15 cellular contexts compared by ENCODE assay signal in the genomic region with DNA sequence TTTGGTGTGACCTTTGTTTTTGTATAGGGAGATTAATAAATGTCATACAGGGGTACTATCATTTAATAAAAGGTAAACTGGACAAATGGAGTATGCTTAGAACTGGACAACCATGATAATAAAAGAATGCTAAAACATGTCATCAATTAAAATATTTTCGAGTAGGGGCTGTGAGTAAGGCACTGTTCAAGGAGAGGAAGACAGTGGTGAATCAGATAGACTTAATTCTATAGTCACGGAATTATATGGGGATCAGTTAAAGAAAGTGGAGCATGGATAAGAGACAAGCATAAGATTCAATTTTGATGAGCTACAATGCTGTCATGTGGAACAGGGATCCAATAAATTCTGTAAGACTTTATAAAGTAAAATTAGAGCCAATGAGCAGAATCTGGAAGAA.
A peak's percentile ranks its signal among the peaks of the same experiment; 100 is the strongest.
DNase-seq lines count a peak whose midpoint lies in the region; ATAC-seq, FAIRE-seq and TF ChIP-seq lines count a peak whose summit lies in the region.
"Had no signal": no experiment of that assay in that cellular context is flagged by ENCODE, and none has a peak within 500 bp of the region (broad histone marks: within the 10 kb centered on the region; RNA-seq: fewer than 3 reads in every experiment).

No MANE protein-coding gene starts in this region.

- no peak for TF ChIP-seq POLR2A in A549 (IDR thresholded peaks at IDR 0.05; ENCODE audit: low read length)

- POLR2A ChIA-PET in A549 (lab: Yijun Ruan, JAX): no interaction called here

- H3K27me3 ChIP-seq in mammary epithelial cell (ENCODE audit: insufficient read depth, low read length): no peaks in the 10 kb centered on the region

- H3K4me1 Mint-ChIP-seq in T-helper 2 cell treated with Interferon-gamma antibody and Interleukin-4, amounts not matched to agents 5 μg/mL and 100 μg/mL, for 36 hours (ENCODE audit: low read depth): no peaks in the 10 kb centered on the region
- H3K4me1 Mint-ChIP-seq: B cell had no signal

- intact Hi-C loops in mammary epithelial cell (cut with micrococcal nuclease): no loop called here

- no peak overlapping the region for H2AFZ ChIP-seq in mammary epithelial cell (ENCODE audit: low read depth, low read length)

- no peak overlapping the region for H3K9ac ChIP-seq in mammary epithelial cell (ENCODE audit: insufficient read depth, low read length)

- CTCF ChIA-PET in A549 (lab: Yijun Ruan, JAX) (interaction anchor here (1.1 kb wide), 1 partner anchor 8 kb away, joined by 3 read pairs; no protein-coding TSS in a partner anchor), mammary epithelial cell (lab: Charles Lee; ENCODE audit: low non-redundant PET) (interaction anchor here (0.9 kb wide), 1 partner anchor 226 kb away, joined by 3 read pairs; no protein-coding TSS in a partner anchor)

- in situ Hi-C loops in mammary epithelial cell (cut with MboI; ENCODE audit: low sequenced_read_pairs in 2 of 2): no loop called here

- DNase-seq in A549 (ENCODE audit: low read depth in 1 of 2, low spot score in 1 of 2) (no peak), ELR (ENCODE audit: low read depth) (peak; percentile 44), fibroblast of mammary gland (ENCODE audit: low read depth) (peak; percentile 48), NCI-H1694 treated with DMSO at 0.1 percent for 48 hours (lab: John Stamatoyannopoulos, UW) (no peak), LoVo (ENCODE audit: low spot score) (no peak), mammary epithelial cell (no peak)
- no peak for DNase-seq in T-helper 2 cell treated with Interferon-gamma antibody and Interleukin-4, amounts not matched to agents 5 μg/mL and 100 μg/mL, for 36 hours (ENCODE audit: low spot score)
- DNase-seq: 8988T; CD4-positive, alpha-beta memory T cell; DMS79; GF-D8; H7 had no signal

- H3K79me2 ChIP-seq in mammary epithelial cell (ENCODE audit: insufficient read depth, low read length): no peaks in the 10 kb centered on the region

- H3K9me3 ChIP-seq in A549: peaks cover 9% of the 10 kb centered on the region
- no peaks in the 10 kb centered on the region for H3K9me3 ChIP-seq in mammary epithelial cell (replicated peaks; ENCODE audit: insufficient read depth, low read length)

- no peak overlapping the region for H3K4me3 Mint-ChIP-seq in T-helper 2 cell treated with Interferon-gamma antibody and Interleukin-4, amounts not matched to agents 5 μg/mL and 100 μg/mL, for 36 hours
- H3K4me3 Mint-ChIP-seq: B cell; CD4-positive, alpha-beta memory T cell had no signal

- H3K36me3 ChIP-seq in mammary epithelial cell (ENCODE audit: insufficient read depth, low read length): no peaks in the 10 kb centered on the region

- no peak for ATAC-seq in A549
- peak; percentile 24; the same call in 2 of the 3 replicates for ATAC-seq in SK-N-SH treated with all-trans-retinoic acid at 6 μM for 48 hours

- peaks cover 39% of the 10 kb centered on the region for H3K4me1 ChIP-seq in A549
- peaks cover 20% of the 10 kb centered on the region for H3K4me1 ChIP-seq in mammary epithelial cell (ENCODE audit: insufficient read depth, low read length)

- no peaks in the 10 kb centered on the region for H3K9me3 Mint-ChIP-seq in T-helper 2 cell treated with Interferon-gamma antibody and Interleukin-4, amounts not matched to agents 5 μg/mL and 100 μg/mL, for 36 hours
- H3K9me3 Mint-ChIP-seq: CD4-positive, alpha-beta memory T cell had no signal

- no peak for TF ChIP-seq RAD21 in A549 (conservative IDR thresholded peaks at IDR 0.05 in 1 of 2, IDR thresholded peaks at IDR 0.05 in 1 of 2)

- BruUV-seq in mammary epithelial cell (replicated peaks; lab: Mats Ljungman, UMichigan): no TSS peak

- dilution Hi-C loops in mammary epithelial cell (cut with HindIII; ENCODE audit: low sequenced_read_pairs): no loop called here

- H3K27me3 Mint-ChIP-seq in T-helper 2 cell treated with Interferon-gamma antibody and Interleukin-4, amounts not matched to agents 5 μg/mL and 100 μg/mL, for 36 hours (ENCODE audit: low read depth): peaks cover 17% of the 10 kb centered on the region

- no peak overlapping the region for H3K27ac ChIP-seq in A549
- no peak overlapping the region for H3K27ac ChIP-seq in mammary epithelial cell (ENCODE audit: insufficient read depth, low read depth, low read length)
- H3K27ac ChIP-seq: C4-2B had no signal

- no peak overlapping the region for H3K27ac Mint-ChIP-seq in T-helper 2 cell treated with Interferon-gamma antibody and Interleukin-4, amounts not matched to agents 5 μg/mL and 100 μg/mL, for 36 hours
- H3K27ac Mint-ChIP-seq: B cell; CD4-positive, alpha-beta memory T cell had no signal

- no peak for TF ChIP-seq CTCF in A549 (IDR thresholded peaks at IDR 0.05)
- no peak for TF ChIP-seq CTCF in fibroblast of mammary gland (conservative IDR thresholded peaks at IDR 0.05; ENCODE audit: control insufficient read depth, insufficient read depth, low read depth, low read length)
- no peak for TF ChIP-seq CTCF in mammary epithelial cell (conservative IDR thresholded peaks at IDR 0.05 in 1 of 2, IDR thresholded peaks at IDR 0.05 in 1 of 2; ENCODE audit: extremely low read depth in 1 of 2, insufficient read depth in 1 of 2, low read depth in 1 of 2, low read length in 2 of 2)

- no peaks in the 10 kb centered on the region for H4K20me1 ChIP-seq in mammary epithelial cell (ENCODE audit: insufficient read depth, low read length)

- no peak for TF ChIP-seq EP300 in A549 (IDR thresholded peaks at IDR 0.05)

- FAIRE-seq in A549 (lab: Jason Lieb, UNC): peak; percentile 18

- H3K4me3 ChIP-seq in A549 (no peak overlapping the region), fibroblast of mammary gland (ENCODE audit: control insufficient read depth, low read depth, low read length) (no peak overlapping the region), mammary epithelial cell (replicated peaks in 1 of 3; ENCODE audit: insufficient read depth in 1 of 3, low read depth in 2 of 3, low read length in 3 of 3) (no peak overlapping the region)

- no peaks in the 10 kb centered on the region for H3K36me3 Mint-ChIP-seq in T-helper 2 cell treated with Interferon-gamma antibody and Interleukin-4, amounts not matched to agents 5 μg/mL and 100 μg/mL, for 36 hours (ENCODE audit: low read depth)
- H3K36me3 Mint-ChIP-seq: CD4-positive, alpha-beta memory T cell had no signal

- H3K4me2 ChIP-seq in A549: no peak overlapping the region
- H3K4me2 ChIP-seq in mammary epithelial cell (ENCODE audit: insufficient read depth, low read depth, low read length): no peak overlapping the region

- WGBS in A549 (ENCODE audit: missing lambda C conversion rate): 53% methylated on average over 2 of the region's 2 CpGs
- 88% methylated on average over 2 of the region's 2 CpGs for WGBS in mammary epithelial cell (ENCODE audit: low coverage, missing lambda C conversion rate)

TF ChIP-seq in A549, 52 proteins besides CTCF, POLR2A, EP300 and RAD21:
- TF ChIP-seq PHF8 (IDR thresholded peaks at IDR 0.05; ENCODE audit: borderline replicate concordance, low read depth): no peak
- TF ChIP-seq, protein P1, sequence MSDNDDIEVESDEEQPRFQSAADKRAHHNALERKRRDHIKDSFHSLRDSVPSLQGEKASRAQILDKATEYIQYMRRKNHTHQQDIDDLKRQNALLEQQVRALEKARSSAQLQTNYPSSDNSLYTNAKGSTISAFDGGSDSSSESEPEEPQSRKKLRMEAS (IDR thresholded peaks at IDR 0.05): no peak
- TF ChIP-seq BHLHE40 (IDR thresholded peaks at IDR 0.05; ENCODE audit: low read depth, low read length): no peak
- no peak for TF ChIP-seq SREBF2 (IDR thresholded peaks at IDR 0.05)
- TF ChIP-seq ZC3H11A (IDR thresholded peaks at IDR 0.05): no peak
- no peak for TF ChIP-seq JUN (IDR thresholded peaks at IDR 0.05)
- TF ChIP-seq, protein P2, sequence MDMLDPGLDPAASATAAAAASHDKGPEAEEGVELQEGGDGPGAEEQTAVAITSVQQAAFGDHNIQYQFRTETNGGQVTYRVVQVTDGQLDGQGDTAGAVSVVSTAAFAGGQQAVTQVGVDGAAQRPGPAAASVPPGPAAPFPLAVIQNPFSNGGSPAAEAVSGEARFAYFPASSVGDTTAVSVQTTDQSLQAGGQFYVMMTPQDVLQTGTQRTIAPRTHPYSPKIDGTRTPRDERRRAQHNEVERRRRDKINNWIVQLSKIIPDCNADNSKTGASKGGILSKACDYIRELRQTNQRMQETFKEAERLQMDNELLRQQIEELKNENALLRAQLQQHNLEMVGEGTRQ (IDR thresholded peaks at IDR 0.05): no peak

TF ChIP-seq in SK-N-SH treated with all-trans-retinoic acid at 6 μM for 48 hours, 23 proteins besides CTCF, POLR2A, EP300 and RAD21:
- TF ChIP-seq GLIS3 (CRISPR knock-in tag; IDR thresholded peaks at IDR 0.05): no peak
- no peak for TF ChIP-seq ZC3H10 (CRISPR knock-in tag; IDR thresholded peaks at IDR 0.05)
- TF ChIP-seq ZFP30 (CRISPR knock-in tag; IDR thresholded peaks at IDR 0.05): no peak
- TF ChIP-seq, protein P3, sequence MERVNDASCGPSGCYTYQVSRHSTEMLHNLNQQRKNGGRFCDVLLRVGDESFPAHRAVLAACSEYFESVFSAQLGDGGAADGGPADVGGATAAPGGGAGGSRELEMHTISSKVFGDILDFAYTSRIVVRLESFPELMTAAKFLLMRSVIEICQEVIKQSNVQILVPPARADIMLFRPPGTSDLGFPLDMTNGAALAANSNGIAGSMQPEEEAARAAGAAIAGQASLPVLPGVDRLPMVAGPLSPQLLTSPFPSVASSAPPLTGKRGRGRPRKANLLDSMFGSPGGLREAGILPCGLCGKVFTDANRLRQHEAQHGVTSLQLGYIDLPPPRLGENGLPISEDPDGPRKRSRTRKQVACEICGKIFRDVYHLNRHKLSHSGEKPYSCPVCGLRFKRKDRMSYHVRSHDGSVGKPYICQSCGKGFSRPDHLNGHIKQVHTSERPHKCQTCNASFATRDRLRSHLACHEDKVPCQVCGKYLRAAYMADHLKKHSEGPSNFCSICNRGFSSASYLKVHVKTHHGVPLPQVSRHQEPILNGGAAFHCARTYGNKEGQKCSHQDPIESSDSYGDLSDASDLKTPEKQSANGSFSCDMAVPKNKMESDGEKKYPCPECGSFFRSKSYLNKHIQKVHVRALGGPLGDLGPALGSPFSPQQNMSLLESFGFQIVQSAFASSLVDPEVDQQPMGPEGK (CRISPR knock-in tag; IDR thresholded peaks at IDR 0.05; ENCODE audit: borderline replicate concordance): no peak
- no peak for TF ChIP-seq TOX (CRISPR knock-in tag; IDR thresholded peaks at IDR 0.05; ENCODE audit: borderline replicate concordance)
- TF ChIP-seq, protein P4, sequence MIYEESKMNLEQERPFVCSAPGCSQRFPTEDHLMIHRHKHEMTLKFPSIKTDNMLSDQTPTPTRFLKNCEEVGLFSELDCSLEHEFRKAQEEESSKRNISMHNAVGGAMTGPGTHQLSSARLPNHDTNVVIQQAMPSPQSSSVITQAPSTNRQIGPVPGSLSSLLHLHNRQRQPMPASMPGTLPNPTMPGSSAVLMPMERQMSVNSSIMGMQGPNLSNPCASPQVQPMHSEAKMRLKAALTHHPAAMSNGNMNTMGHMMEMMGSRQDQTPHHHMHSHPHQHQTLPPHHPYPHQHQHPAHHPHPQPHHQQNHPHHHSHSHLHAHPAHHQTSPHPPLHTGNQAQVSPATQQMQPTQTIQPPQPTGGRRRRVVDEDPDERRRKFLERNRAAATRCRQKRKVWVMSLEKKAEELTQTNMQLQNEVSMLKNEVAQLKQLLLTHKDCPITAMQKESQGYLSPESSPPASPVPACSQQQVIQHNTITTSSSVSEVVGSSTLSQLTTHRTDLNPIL (CRISPR knock-in tag; IDR thresholded peaks at IDR 0.05; ENCODE audit: low read depth): no peak
TF ChIP-seq in SK-N-SH treated with all-trans-retinoic acid at 6 μM for 48 hours: peak in this region for 0.

Comparison
In these comparisons a context has a peak if more than half of its experiments do, and no peak if none do; other contexts are left out.
1. DNase-seq: peak in ELR (single experiment) and fibroblast of mammary gland (single experiment); none in A549 (0 of 2), NCI-H1694 treated with DMSO at 0.1 percent for 48 hours (single experiment), LoVo (single experiment), mammary epithelial cell (single experiment) and T-helper 2 cell treated with Interferon-gamma antibody and Interleukin-4, amounts not matched to agents 5 μg/mL and 100 μg/mL, for 36 hours (single experiment).